36 cellular contexts compared by ENCODE assay signal in the genomic region with DNA sequence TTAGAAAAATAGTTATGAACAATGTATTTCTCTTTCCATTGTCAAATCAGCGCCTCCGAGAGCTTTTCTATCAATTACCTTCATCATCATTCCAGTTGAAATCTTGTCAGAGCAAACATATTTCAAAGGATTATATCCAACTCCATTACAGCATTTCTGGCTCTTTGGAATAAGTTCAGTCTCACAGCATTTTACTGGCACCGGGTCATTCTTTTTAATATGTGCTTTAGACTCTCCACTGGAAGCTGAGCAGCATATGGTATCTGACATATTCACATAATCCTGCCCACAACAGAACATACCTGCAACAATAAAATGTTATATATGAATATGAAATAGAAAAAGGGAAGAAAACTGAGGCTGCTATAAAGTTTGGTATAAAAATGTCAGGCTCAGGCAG.
"Had no signal": no experiment of that assay in that cellular context is flagged by ENCODE, and none has a peak within 500 bp of the region (broad histone marks: within the 10 kb centered on the region; RNA-seq: fewer than 3 reads in every experiment).

No MANE protein-coding gene starts in this region.

- H3K27me3 ChIP-seq: MG63 had no signal

- H3K9me3 ChIP-seq: MG63 had no signal

- DNase-seq: Karpas-422, Kasumi-1, MG63, MM.1S, MV-4-11, NCI-H1048, NCI-H1092, NCI-H1092 treated with DMSO at 0.1 percent for 48 hours, NCI-H1105, NCI-H1105 treated with DMSO at 0.1 percent for 48 hours, NCI-H1417, NCI-H1417 treated with DMSO at 0.1 percent for 48 hours, NCI-H1436, NCI-H1436 treated with DMSO at 0.1 percent for 48 hours, NCI-H146, NCI-H1694, NCI-H1694 treated with DMSO at 0.1 percent for 48 hours, NCI-H187, NCI-H187 treated with DMSO at 0.1 percent for 48 hours, NCI-H1930, NCI-H2029, NCI-H2029 treated with DMSO at 0.1 percent for 48 hours, NCI-H2081, NCI-H2081 treated with DMSO at 0.1 percent for 48 hours, NCI-H2107, NCI-H2171, NCI-H2171 treated with DMSO at 0.1 percent for 48 hours, NCI-H2227 treated with DMSO at 0.1 percent for 48 hours, NCI-H226, NCI-H345, NCI-H446, NCI-H446 treated with DMSO at 0.1 percent for 48 hours, NCI-H510A, NCI-H510A treated with DMSO at 0.1 percent for 48 hours, NCI-H524, NCI-H524 treated with DMSO at 0.1 percent for 48 hours had no signal
